Comparison of ENCODE assay signal across 8 cellular contexts in the genomic region with DNA sequence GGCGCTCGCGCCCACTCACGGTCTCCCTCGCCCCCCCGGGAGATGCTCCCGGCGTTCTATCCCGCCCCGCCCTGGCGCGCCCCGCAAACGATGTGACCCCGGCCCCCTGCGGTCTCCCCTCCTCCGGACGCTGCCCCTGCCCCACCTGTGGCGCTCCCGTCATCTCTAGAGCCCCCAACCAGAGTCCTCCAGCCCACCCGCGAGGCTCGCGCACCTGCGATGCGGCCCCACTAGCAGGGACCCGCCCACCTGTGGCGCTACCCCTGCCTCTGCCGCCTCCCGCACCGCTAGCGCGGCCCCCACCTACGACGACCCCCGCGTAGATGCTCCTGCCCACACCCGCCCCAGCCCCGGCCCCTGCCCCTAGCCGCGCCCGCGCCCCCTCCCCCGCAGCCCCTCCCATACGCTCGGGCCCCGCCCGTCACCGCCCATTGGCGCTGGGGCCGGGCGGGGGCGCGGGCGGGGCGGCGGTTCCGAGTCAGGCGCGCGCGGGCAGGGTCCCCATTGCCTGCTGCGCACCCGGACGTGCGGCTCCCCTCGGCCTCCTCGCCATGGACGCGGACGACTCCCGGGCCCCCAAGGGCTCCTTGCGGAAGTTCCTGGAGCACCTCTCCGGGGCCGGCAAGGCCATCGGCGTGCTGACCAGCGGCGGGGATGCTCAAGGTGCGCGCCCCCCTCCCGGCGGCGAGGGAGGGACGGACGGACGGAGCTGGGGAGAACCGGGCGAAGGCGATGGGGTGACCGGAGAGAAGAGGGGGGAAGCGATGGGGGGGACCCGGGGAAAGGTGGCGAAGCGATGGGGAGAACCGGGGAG. TPM values are rescaled to one million over a fixed set of nuclear protein-coding genes. Genes with fewer than 3 reads are reported as not detected.
DNase-seq lines count a peak whose midpoint lies in the region; ATAC-seq, FAIRE-seq and TF ChIP-seq lines count a peak whose summit lies in the region.

A gene (plus strand): TSS at position 504 of the 814 bp plus-strand sequence. CDS start 48 bp downstream, at position 552.

- peaks cover 0 to 18% (median 0%) of the 10 kb centered on the region in 45 donors for H3K27me3 ChIP-seq in dorsolateral prefrontal cortex

- intact Hi-C loops in dorsolateral prefrontal cortex (cut with DNase I): no loop called here

- TF ChIP-seq CTCF in dorsolateral prefrontal cortex (IDR thresholded peaks at IDR 0.05 in 54 of 56, conservative IDR thresholded peaks at IDR 0.05 in 2 of 56; ENCODE audit: low read depth in 1 of 56, partially characterized antibody in 56 of 56) (no peak), D721Med (IDR thresholded peaks at IDR 0.05; ENCODE audit: insufficient read depth, missing control alignments) (no peak)

- ATAC-seq in GM21381 (IDR thresholded peaks at IDR 0.05; ENCODE audit: unreplicated experiment) (peak; percentile 51), memory B cell (ENCODE audit: low read depth) (peak; percentile 53)

- H3K27ac ChIP-seq in dorsolateral prefrontal cortex: peak within 1 kb of the TSS in 58 of 59 donors; percentile 11 to 95 (median 85)

- H3K27me3 Mint-ChIP-seq in IgD-negative memory B cell (no peaks in the 10 kb centered on the region), memory B cell (no peaks in the 10 kb centered on the region)

- H3K27ac Mint-ChIP-seq in IgD-negative memory B cell (peak within 1 kb of the TSS in 2 of 3 donors; percentile 54 to 64), memory B cell (peak within 1 kb of the TSS; percentile 38)

- H3K9me3 Mint-ChIP-seq in IgD-negative memory B cell (no peaks in the 10 kb centered on the region), memory B cell (no peaks in the 10 kb centered on the region)

- peaks cover 2% of the 10 kb centered on the region for H3K36me3 Mint-ChIP-seq in IgD-negative memory B cell
- H3K36me3 Mint-ChIP-seq in memory B cell: peaks cover 4% of the 10 kb centered on the region

- H3K4me3 ChIP-seq in dorsolateral prefrontal cortex: peak within 1 kb of the TSS; percentile 54 to 87 (median 77)

- H3K4me1 Mint-ChIP-seq in IgD-negative memory B cell (peaks cover 9 to 29% (median 17%) of the 10 kb centered on the region in 3 donors), memory B cell (peaks cover 10% of the 10 kb centered on the region)

- DNase-seq in D341Med (ENCODE audit: low spot score) (peak; percentile 84), dorsolateral prefrontal cortex (peak in 4 of 10 donors; percentile 39 to 62 (median 50)), memory B cell (ENCODE audit: low spot score in 2 of 2) (peak in 1 of 2 donors; percentile 45), D721Med (ENCODE audit: insufficient read length, low spot score) (no peak)
- peak; percentile 73 for DNase-seq in activated CD4-positive, alpha-beta T cell treated with anti-CD3 and anti-CD28 coated beads for 48 hours
- DNase-seq in stimulated activated CD8-positive, alpha-beta memory T cell treated with anti-CD3 and anti-CD28 coated beads, Interleukin-15, amount 100 ng/mL, for 24 hours (ENCODE audit: low read depth): peak; percentile 34

- no peak for FAIRE-seq in D721Med (lab: Jason Lieb, UNC)

- H3K4me3 Mint-ChIP-seq in IgD-negative memory B cell (peak within 1 kb of the TSS; percentile 89 to 97 (median 96)), memory B cell (peak within 1 kb of the TSS; percentile 90)

RNA-seq across cellular contexts. Expression of the gene that starts here (rescaled TPM):
- 42.2 TPM for polyA plus RNA-seq in IgD-negative memory B cell
- total RNA-seq in dorsolateral prefrontal cortex: 100 to 1,000 TPM; 129 to 619 (median 286) TPM
